ENCODE assay signal across 1 cellular context in the genomic region with DNA sequence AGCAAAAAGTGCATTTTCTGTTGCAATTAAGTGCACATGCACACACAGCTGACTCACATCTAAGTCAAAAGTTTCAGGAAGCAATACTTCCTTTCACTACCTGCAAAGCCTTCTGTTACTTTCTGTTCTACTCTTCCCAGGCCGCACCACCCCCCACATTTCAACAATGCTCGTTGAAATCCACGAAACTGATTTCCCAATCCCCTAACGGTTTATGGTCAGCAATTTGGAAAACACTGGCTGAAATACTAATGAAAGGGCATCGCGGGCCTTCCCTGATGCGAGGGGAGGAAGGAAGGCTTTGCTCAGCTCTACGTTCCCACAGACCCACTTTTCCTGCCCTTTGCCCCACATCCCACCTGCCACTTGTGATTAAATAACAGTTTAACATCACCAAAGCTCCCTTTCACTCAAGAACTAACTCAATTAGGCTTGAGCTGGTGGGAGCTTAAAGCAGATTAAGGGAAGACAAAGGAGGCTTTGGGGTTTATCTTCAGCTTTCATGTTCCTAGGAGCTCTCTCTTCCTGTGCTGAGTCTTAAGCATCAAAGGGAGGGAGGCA.
TF ChIP-seq lines count a peak whose summit lies in the region.

No MANE protein-coding gene starts in this region.

TF ChIP-seq in GM12878, 131 proteins besides CTCF, POLR2A, EP300 and RAD21 (continued from another document):
- TF ChIP-seq, protein P1, sequence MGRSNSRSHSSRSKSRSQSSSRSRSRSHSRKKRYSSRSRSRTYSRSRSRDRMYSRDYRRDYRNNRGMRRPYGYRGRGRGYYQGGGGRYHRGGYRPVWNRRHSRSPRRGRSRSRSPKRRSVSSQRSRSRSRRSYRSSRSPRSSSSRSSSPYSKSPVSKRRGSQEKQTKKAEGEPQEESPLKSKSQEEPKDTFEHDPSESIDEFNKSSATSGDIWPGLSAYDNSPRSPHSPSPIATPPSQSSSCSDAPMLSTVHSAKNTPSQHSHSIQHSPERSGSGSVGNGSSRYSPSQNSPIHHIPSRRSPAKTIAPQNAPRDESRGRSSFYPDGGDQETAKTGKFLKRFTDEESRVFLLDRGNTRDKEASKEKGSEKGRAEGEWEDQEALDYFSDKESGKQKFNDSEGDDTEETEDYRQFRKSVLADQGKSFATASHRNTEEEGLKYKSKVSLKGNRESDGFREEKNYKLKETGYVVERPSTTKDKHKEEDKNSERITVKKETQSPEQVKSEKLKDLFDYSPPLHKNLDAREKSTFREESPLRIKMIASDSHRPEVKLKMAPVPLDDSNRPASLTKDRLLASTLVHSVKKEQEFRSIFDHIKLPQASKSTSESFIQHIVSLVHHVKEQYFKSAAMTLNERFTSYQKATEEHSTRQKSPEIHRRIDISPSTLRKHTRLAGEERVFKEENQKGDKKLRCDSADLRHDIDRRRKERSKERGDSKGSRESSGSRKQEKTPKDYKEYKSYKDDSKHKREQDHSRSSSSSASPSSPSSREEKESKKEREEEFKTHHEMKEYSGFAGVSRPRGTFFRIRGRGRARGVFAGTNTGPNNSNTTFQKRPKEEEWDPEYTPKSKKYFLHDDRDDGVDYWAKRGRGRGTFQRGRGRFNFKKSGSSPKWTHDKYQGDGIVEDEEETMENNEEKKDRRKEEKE (IDR thresholded peaks at IDR 0.05): no peak
- TF ChIP-seq BACH1 (IDR thresholded peaks at IDR 0.05; ENCODE audit: borderline replicate concordance) (no peak), POU2F2 (IDR thresholded peaks at IDR 0.05; ENCODE audit: borderline replicate concordance, low read depth, low read length) (no peak)
- TF ChIP-seq, protein P2, sequence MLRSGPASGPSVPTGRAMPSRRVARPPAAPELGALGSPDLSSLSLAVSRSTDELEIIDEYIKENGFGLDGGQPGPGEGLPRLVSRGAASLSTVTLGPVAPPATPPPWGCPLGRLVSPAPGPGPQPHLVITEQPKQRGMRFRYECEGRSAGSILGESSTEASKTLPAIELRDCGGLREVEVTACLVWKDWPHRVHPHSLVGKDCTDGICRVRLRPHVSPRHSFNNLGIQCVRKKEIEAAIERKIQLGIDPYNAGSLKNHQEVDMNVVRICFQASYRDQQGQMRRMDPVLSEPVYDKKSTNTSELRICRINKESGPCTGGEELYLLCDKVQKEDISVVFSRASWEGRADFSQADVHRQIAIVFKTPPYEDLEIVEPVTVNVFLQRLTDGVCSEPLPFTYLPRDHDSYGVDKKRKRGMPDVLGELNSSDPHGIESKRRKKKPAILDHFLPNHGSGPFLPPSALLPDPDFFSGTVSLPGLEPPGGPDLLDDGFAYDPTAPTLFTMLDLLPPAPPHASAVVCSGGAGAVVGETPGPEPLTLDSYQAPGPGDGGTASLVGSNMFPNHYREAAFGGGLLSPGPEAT (IDR thresholded peaks at IDR 0.05; ENCODE audit: low read depth): no peak
